Comparison of ENCODE assay signal across 10 cellular contexts in the genomic region with DNA sequence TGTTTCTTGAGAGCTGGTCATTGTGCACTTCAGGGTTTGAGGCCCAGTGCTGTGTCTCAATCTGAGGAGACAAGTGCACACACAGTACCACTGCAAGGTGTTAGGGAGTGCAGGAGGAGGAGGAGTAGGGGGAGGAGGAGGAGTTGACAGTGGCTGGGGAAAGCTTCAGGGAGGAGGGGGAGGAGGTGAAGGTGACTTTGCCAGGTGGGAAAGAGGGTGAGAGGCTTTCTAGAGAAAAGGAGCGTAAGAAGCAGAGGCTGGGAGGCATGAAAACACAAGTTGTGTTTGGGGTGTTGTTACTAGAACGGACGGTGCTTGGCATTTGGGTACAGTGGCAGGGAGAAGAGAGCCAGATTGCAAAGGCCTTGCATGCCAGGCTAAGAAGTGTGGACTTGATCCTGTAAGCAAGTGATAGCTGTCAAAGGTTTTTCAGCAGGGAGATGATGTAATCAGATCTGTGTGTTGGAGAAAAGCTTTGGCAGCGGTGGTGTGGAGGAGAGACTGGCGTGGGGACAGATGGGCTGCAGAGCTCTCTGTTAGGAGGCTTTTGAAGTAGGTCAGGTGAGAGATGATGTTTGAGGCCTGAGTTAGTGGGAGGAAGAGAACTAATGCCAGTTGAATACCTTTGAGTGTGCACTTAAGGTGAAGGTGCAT. TPM values are rescaled to one million over a fixed set of nuclear protein-coding genes. Genes with fewer than 3 reads are reported as not detected.
A peak's percentile ranks its signal among the peaks of the same experiment; 100 is the strongest.
DNase-seq lines count a peak whose midpoint lies in the region; ATAC-seq lines count a peak whose summit lies in the region.
"Had no signal": no experiment of that assay in that cellular context is flagged by ENCODE, and none has a peak within 500 bp of the region (broad histone marks: within the 10 kb centered on the region; RNA-seq: fewer than 3 reads in every experiment).

No MANE protein-coding gene starts in this region.

- no peaks in the 10 kb centered on the region for H3K9me3 ChIP-seq in adipocyte (ENCODE audit: control insufficient read depth, low read length)
- H3K9me3 ChIP-seq: HAP-1, prostate gland had no signal

- no peak overlapping the region for H3K27ac Mint-ChIP-seq in activated T-cell treated with anti-CD3 and anti-CD28 coated beads, Interleukin-2, amount 50 U/mL, for 72 hours
- no peak overlapping the region for H3K27ac Mint-ChIP-seq in activated CD8-positive, alpha-beta memory T cell treated with anti-CD3 and anti-CD28 coated beads, Interleukin-2, amount 10 ng/mL, durations not matched to agents 7 days and 5 days

- peak; percentile 96 for ATAC-seq in left lobe of liver
- no peak for ATAC-seq in activated T-cell treated with anti-CD3 and anti-CD28 coated beads, Interleukin-2, amount 50 U/mL, for 72 hours (replicated peaks in 1 of 2)
- ATAC-seq in activated CD8-positive, alpha-beta memory T cell treated with anti-CD3 and anti-CD28 coated beads, Interleukin-2, amount 10 ng/mL, durations not matched to agents 7 days and 5 days: no peak

- H3K27me3 ChIP-seq in adipocyte (replicated peaks; ENCODE audit: control insufficient read depth, insufficient read depth, low read length): no peaks in the 10 kb centered on the region

- no peak overlapping the region for H3K4me3 ChIP-seq in adipocyte (ENCODE audit: low read length)
- H3K4me3 ChIP-seq: HAP-1, prostate gland had no signal

- no peaks in the 10 kb centered on the region for H3K36me3 ChIP-seq in adipocyte (ENCODE audit: control insufficient read depth, insufficient read depth, low read length, severe bottlenecking)
- H3K36me3 ChIP-seq: HAP-1, prostate gland had no signal

- CTCF ChIA-PET in activated CD8-positive, alpha-beta memory T cell treated with anti-CD3 and anti-CD28 coated beads, Interleukin-2, amount 10 ng/mL, durations not matched to agents 7 days and 5 days (lab: Charles Lee): no interaction called here

- H3K4me1 ChIP-seq in adipocyte (ENCODE audit: control insufficient read depth, insufficient read depth, low read length): peaks cover 10% of the 10 kb centered on the region
- H3K4me1 ChIP-seq: prostate gland had no signal

- H3K9ac ChIP-seq in adipocyte (ENCODE audit: low read length): no peak overlapping the region

- no peaks in the 10 kb centered on the region for H3K4me1 Mint-ChIP-seq in activated T-cell treated with anti-CD3 and anti-CD28 coated beads, Interleukin-2, amount 50 U/mL, for 72 hours (ENCODE audit: low read depth)
- H3K4me1 Mint-ChIP-seq in activated CD8-positive, alpha-beta memory T cell treated with anti-CD3 and anti-CD28 coated beads, Interleukin-2, amount 10 ng/mL, durations not matched to agents 7 days and 5 days: peaks cover 2% of the 10 kb centered on the region

- DNase-seq in Ammon's horn (ENCODE audit: low spot score): peak; percentile 30
- peak; percentile 45 for DNase-seq in NCI-H2029 (lab: John Stamatoyannopoulos, UW)
- peak; percentile 35 for DNase-seq in adipocyte (ENCODE audit: low read depth)
- no peak for DNase-seq in left lobe of liver (ENCODE audit: low spot score)
- no peak for DNase-seq in SKM-1 treated with dmso at 0.1 percent for 144 hours (lab: John Stamatoyannopoulos, UW; ENCODE audit: unreplicated experiment)
- no peak for DNase-seq in activated T-cell treated with anti-CD3 and anti-CD28 coated beads, Interleukin-2, amount 50 U/mL, for 72 hours
- DNase-seq in activated CD8-positive, alpha-beta memory T cell treated with anti-CD3 and anti-CD28 coated beads, Interleukin-2, amount 10 ng/mL, durations not matched to agents 7 days and 5 days: no peak
- DNase-seq in activated CD4-positive, alpha-beta T cell treated with anti-CD3 and anti-CD28 coated beads for 48 hours: no peak

- no peak overlapping the region for H3K4me3 Mint-ChIP-seq in activated T-cell treated with anti-CD3 and anti-CD28 coated beads, Interleukin-2, amount 50 U/mL, for 72 hours
- no peak overlapping the region for H3K4me3 Mint-ChIP-seq in activated CD8-positive, alpha-beta memory T cell treated with anti-CD3 and anti-CD28 coated beads, Interleukin-2, amount 10 ng/mL, durations not matched to agents 7 days and 5 days

- H3K27me3 Mint-ChIP-seq in activated T-cell treated with anti-CD3 and anti-CD28 coated beads, Interleukin-2, amount 50 U/mL, for 72 hours (ENCODE audit: low read depth): peaks cover 5% of the 10 kb centered on the region
- peaks cover 16% of the 10 kb centered on the region for H3K27me3 Mint-ChIP-seq in activated CD8-positive, alpha-beta memory T cell treated with anti-CD3 and anti-CD28 coated beads, Interleukin-2, amount 10 ng/mL, durations not matched to agents 7 days and 5 days

- H3K36me3 Mint-ChIP-seq in activated T-cell treated with anti-CD3 and anti-CD28 coated beads, Interleukin-2, amount 50 U/mL, for 72 hours (ENCODE audit: insufficient read depth in 2 of 2): no peaks in the 10 kb centered on the region
- no peaks in the 10 kb centered on the region for H3K36me3 Mint-ChIP-seq in activated CD8-positive, alpha-beta memory T cell treated with anti-CD3 and anti-CD28 coated beads, Interleukin-2, amount 10 ng/mL, durations not matched to agents 7 days and 5 days

- no peaks in the 10 kb centered on the region for H3K9me3 Mint-ChIP-seq in activated T-cell treated with anti-CD3 and anti-CD28 coated beads, Interleukin-2, amount 50 U/mL, for 72 hours
- H3K9me3 Mint-ChIP-seq in activated CD8-positive, alpha-beta memory T cell treated with anti-CD3 and anti-CD28 coated beads, Interleukin-2, amount 10 ng/mL, durations not matched to agents 7 days and 5 days (ENCODE audit: low read depth): no peaks in the 10 kb centered on the region

RNA-seq across cellular contexts. Expression of a gene that starts 16.2 kb away (rescaled TPM):
- total RNA-seq in left lobe of liver: 5.0 TPM
- total RNA-seq in activated T-cell treated with anti-CD3 and anti-CD28 coated beads, Interleukin-2, amount 50 U/mL, for 72 hours: 1 to 10 TPM in 1 of 2 donors, under 1 TPM in 1; 0.35 to 1.6 TPM
- total RNA-seq in activated CD8-positive, alpha-beta memory T cell treated with anti-CD3 and anti-CD28 coated beads, Interleukin-2, amount 10 ng/mL, durations not matched to agents 7 days and 5 days: under 1 TPM; 0.16 to 0.20 TPM

Comparison
In these comparisons a context has a peak if more than half of its experiments do, and no peak if none do; other contexts are left out.
1. DNase-seq: peak in Ammon's horn (single experiment), NCI-H2029 (single experiment) and adipocyte (single experiment); none in left lobe of liver (single experiment), SKM-1 treated with dmso at 0.1 percent for 144 hours (single experiment), activated T-cell treated with anti-CD3 and anti-CD28 coated beads, Interleukin-2, amount 50 U/mL, for 72 hours (0 of 2), activated CD8-positive, alpha-beta memory T cell treated with anti-CD3 and anti-CD28 coated beads, Interleukin-2, amount 10 ng/mL, durations not matched to agents 7 days and 5 days (single experiment) and activated CD4-positive, alpha-beta T cell treated with anti-CD3 and anti-CD28 coated beads for 48 hours (single experiment).